In the genomic region with DNA sequence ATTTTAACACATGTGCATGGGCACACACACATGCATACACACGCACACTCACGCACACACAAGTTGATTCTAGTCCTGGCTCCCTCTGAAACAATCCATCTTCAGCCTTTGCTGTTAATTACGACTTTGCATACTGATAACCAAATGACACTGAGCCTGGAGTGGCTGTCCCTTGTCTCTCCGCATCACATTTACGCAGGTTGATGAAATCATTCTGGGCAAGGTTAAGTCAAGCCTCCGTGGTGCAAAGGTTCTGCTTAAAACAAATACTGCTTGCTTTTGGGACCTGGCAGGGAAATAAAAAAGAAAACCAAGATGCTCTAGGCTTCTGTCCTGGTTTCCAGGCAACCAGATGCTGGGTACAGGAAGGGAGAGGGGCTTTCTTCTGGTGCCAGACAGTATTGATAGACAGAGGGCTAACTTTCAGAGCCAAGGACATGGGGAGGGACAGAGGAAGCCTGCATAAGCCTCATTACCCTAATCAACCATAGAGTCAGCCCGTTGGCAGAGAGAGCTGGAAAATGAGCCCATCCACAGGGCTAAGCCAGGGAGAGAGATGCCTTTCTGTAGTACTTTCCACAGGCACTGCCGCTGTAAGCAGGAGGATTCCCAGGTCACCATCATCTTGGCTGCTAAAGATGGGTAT, we compare ENCODE assay signal across 1 cellular context.
TF ChIP-seq lines count a peak whose summit lies in the region.

No MANE protein-coding gene starts in this region.

TF ChIP-seq in HepG2, 621 proteins besides CTCF, POLR2A, EP300 and RAD21 (continued from another document):
- TF ChIP-seq, protein P1, sequence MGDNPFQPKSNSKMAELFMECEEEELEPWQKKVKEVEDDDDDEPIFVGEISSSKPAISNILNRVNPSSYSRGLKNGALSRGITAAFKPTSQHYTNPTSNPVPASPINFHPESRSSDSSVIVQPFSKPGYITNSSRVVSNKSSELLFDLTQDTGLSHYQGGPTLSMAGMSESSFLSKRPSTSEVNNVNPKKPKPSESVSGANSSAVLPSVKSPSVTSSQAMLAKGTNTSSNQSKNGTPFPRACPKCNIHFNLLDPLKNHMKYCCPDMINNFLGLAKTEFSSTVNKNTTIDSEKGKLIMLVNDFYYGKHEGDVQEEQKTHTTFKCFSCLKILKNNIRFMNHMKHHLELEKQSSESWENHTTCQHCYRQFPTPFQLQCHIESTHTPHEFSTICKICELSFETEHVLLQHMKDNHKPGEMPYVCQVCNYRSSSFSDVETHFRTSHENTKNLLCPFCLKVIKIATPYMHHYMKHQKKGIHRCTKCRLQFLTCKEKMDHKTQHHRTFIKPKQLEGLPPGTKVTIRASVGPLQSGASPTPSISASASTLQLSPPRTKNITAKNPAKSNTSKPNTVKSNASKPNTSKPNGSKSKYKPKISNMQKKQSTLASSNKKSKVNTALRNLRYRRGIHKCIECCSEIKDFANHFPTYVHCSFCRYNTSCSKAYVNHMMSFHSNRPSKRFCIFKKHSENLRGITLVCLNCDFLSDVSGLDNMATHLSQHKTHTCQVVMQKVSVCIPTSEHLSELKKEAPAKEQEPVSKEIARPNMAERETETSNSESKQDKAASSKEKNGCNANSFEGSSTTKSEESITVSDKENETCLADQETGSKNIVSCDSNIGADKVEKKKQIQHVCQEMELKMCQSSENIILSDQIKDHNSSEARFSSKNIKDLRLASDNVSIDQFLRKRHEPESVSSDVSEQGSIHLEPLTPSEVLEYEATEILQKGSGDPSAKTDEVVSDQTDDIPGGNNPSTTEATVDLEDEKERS (CRISPR knock-in tag; IDR thresholded peaks at IDR 0.05), result no peak
- TF ChIP-seq, protein P2, sequence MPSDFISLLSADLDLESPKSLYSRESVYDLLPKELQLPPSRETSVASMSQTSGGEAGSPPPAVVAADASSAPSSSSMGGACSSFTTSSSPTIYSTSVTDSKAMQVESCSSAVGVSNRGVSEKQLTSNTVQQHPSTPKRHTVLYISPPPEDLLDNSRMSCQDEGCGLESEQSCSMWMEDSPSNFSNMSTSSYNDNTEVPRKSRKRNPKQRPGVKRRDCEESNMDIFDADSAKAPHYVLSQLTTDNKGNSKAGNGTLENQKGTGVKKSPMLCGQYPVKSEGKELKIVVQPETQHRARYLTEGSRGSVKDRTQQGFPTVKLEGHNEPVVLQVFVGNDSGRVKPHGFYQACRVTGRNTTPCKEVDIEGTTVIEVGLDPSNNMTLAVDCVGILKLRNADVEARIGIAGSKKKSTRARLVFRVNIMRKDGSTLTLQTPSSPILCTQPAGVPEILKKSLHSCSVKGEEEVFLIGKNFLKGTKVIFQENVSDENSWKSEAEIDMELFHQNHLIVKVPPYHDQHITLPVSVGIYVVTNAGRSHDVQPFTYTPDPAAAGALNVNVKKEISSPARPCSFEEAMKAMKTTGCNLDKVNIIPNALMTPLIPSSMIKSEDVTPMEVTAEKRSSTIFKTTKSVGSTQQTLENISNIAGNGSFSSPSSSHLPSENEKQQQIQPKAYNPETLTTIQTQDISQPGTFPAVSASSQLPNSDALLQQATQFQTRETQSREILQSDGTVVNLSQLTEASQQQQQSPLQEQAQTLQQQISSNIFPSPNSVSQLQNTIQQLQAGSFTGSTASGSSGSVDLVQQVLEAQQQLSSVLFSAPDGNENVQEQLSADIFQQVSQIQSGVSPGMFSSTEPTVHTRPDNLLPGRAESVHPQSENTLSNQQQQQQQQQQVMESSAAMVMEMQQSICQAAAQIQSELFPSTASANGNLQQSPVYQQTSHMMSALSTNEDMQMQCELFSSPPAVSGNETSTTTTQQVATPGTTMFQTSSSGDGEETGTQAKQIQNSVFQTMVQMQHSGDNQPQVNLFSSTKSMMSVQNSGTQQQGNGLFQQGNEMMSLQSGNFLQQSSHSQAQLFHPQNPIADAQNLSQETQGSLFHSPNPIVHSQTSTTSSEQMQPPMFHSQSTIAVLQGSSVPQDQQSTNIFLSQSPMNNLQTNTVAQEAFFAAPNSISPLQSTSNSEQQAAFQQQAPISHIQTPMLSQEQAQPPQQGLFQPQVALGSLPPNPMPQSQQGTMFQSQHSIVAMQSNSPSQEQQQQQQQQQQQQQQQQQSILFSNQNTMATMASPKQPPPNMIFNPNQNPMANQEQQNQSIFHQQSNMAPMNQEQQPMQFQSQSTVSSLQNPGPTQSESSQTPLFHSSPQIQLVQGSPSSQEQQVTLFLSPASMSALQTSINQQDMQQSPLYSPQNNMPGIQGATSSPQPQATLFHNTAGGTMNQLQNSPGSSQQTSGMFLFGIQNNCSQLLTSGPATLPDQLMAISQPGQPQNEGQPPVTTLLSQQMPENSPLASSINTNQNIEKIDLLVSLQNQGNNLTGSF (CRISPR knock-in tag; IDR thresholded peaks at IDR 0.05), result no peak
- no peak for TF ChIP-seq ZNF468 (CRISPR knock-in tag; IDR thresholded peaks at IDR 0.05)
